In the genomic region with DNA sequence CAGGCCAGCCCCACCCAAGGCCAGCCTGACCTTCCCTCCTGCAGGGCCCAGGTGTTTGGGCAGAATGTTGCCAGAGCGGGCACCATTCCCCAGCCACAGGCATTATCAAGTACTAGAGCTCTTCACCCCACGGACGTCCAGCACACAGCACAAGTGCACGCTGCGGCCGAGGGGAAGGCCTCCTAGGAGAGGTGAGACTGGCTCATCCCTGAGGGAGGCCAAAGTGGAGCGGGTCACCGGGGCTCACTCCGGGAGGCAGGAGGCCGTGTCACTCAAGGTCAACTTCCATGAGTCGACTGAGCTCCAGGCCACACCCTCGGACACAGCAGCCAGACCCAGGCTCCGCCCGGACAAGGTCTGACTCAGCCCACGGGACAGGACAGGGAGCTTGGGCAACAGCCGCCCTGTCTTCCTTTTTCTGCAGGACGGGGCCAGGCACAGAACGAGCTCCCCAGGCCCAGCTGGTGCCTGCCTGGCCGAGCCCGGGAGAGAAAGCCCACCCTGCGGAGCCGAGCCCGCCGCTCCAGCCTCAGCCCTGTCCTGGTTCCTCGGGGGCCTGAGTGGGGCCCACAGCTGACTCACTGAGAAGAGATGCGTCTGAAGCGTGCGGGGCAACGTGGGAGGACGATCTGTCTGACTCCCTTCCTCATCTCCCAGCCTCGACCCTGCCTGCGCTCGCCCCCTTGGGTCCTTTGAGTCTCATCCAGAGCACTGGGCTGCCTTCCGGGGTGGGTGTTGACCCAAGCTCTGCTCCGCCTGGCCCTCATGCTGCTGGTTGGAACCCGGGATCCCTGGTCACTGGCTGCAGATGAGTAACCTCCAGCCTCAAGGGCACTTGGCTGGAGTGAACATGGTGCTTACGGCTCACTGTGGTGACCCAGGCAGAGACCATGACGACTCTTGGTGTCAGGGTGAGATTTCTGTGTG, we compare ENCODE assay signal across 8 cellular contexts. TPM values are rescaled to one million over a fixed set of nuclear protein-coding genes. Genes with fewer than 3 reads are reported as not detected.
A peak's percentile ranks its signal among the peaks of the same experiment; 100 is the strongest.
DNase-seq lines count a peak whose midpoint lies in the region; ATAC-seq and TF ChIP-seq lines count a peak whose summit lies in the region.

No MANE protein-coding gene starts in this region.

- no peaks in the 10 kb centered on the region for H3K36me3 ChIP-seq in BLaER1 treated with 17β-estradiol and CSF1 and Interleukin-3, amounts not matched to agents 10 nM and 100 nM
- H3K36me3 ChIP-seq in PC-3 (ENCODE audit: low read depth, low read length) (no peaks in the 10 kb centered on the region), esophagus muscularis mucosa (peaks cover 0 to 11% (median 5%) of the 10 kb centered on the region in 4 donors), neuronal stem cell (replicated peaks in 1 of 2; ENCODE audit: control insufficient read depth in 2 of 2, insufficient read depth in 2 of 2, low read length in 2 of 2) (no peaks in the 10 kb centered on the region)

- H2AK5ac ChIP-seq in neuronal stem cell (ENCODE audit: low read depth, low read length): peak overlapping the region; percentile 96

- peak overlapping the region; percentile 43 for H4K8ac ChIP-seq in neuronal stem cell (ENCODE audit: low read depth, low read length)

- peak overlapping the region; percentile 28 for H3K18ac ChIP-seq in neuronal stem cell (ENCODE audit: low read length)

- H3K4me2 ChIP-seq in BLaER1 treated with 17β-estradiol and CSF1 and Interleukin-3, amounts not matched to agents 10 nM and 100 nM: peak overlapping the region in 6 of 11 experiments; percentile 19 to 91 (median 82); a peak in 10 of 22 replicates
- peak overlapping the region; percentile 45 for H3K4me2 ChIP-seq in PC-3 (ENCODE audit: low read length)
- H3K4me2 ChIP-seq in neuronal stem cell (ENCODE audit: insufficient read depth, low read length, poor library complexity, severe bottlenecking): no peak overlapping the region

- no peaks in the 10 kb centered on the region for H3F3A ChIP-seq in PC-3 (ENCODE audit: low read length, unreplicated experiment)

- H3K4ac ChIP-seq in neuronal stem cell (ENCODE audit: low read length): no peak overlapping the region

- whole genome bisulfite sequencing in esophagus muscularis mucosa: 61% methylated on average over 30 of the region's 38 CpGs
- WGBS in neuronal stem cell (ENCODE audit: extremely low coverage in 2 of 2, insufficient read length in 2 of 2, insufficient replicate concordance in 1 of 2), 2 donors: no CpG with 5 or more reads among the region's 38 CpGs

- no peaks in the 10 kb centered on the region for H3K79me2 ChIP-seq in PC-3 (ENCODE audit: low read length)

- POLR2A ChIA-PET in PC-3 (lab: Charles Lee; ENCODE audit: unreplicated experiment): interaction anchor here (0.6 kb wide), 1 partner anchor 713 kb away, joined by 3 read pairs; no protein-coding TSS in a partner anchor

- H2AFZ ChIP-seq in PC-3 (ENCODE audit: low read length) (no peak overlapping the region; the same call in 1 of the 2 replicates), neuronal stem cell (ENCODE audit: low read length) (peak overlapping the region; percentile 28)

- H3K4me3 ChIP-seq in BLaER1 treated with 17β-estradiol and CSF1 and Interleukin-3, amounts not matched to agents 10 nM and 100 nM: peak overlapping the region in 2 of 10 experiments; percentile 3 to 17; a peak in 2 of 20 replicates
- H3K4me3 ChIP-seq in PC-3 (ENCODE audit: low read length): no peak overlapping the region
- peak overlapping the region; percentile 15 to 68 (median 58) for H3K4me3 ChIP-seq in esophagus muscularis mucosa
- H3K4me3 ChIP-seq in neuronal stem cell (ENCODE audit: low read length in 2 of 2): no peak overlapping the region

- peaks cover 26 to 76% (median 49%) of the 10 kb centered on the region in 10 experiments for H3K4me1 ChIP-seq in BLaER1 treated with 17β-estradiol and CSF1 and Interleukin-3, amounts not matched to agents 10 nM and 100 nM
- H3K4me1 ChIP-seq in PC-3 (ENCODE audit: insufficient read depth, low read length): peaks cover 16% of the 10 kb centered on the region
- peaks cover 43 to 50% (median 44%) of the 10 kb centered on the region in 4 donors for H3K4me1 ChIP-seq in esophagus muscularis mucosa
- peaks cover 0 to 10% of the 10 kb centered on the region in 2 donors for H3K4me1 ChIP-seq in neuronal stem cell (ENCODE audit: control insufficient read depth in 2 of 2, insufficient read depth in 1 of 2, low read depth in 1 of 2, low read length in 2 of 2)

- no peaks in the 10 kb centered on the region for H4K20me1 ChIP-seq in BLaER1 treated with 17β-estradiol and CSF1 and Interleukin-3, amounts not matched to agents 10 nM and 100 nM
- no peaks in the 10 kb centered on the region for H4K20me1 ChIP-seq in PC-3 (ENCODE audit: low read length)

- no peak overlapping the region for H3K14ac ChIP-seq in neuronal stem cell (ENCODE audit: low read length)

- peak overlapping the region in 4 of 11 experiments; percentile 38 to 67 (median 52); a peak in 7 of 22 replicates for H3K9ac ChIP-seq in BLaER1 treated with 17β-estradiol and CSF1 and Interleukin-3, amounts not matched to agents 10 nM and 100 nM
- peak overlapping the region; percentile 17; the same call in 1 of the 2 replicates for H3K9ac ChIP-seq in PC-3 (ENCODE audit: low read length)
- no peak overlapping the region for H3K9ac ChIP-seq in neuronal stem cell (ENCODE audit: low read depth, low read length, poor library complexity)

- peaks cover 5% of the 10 kb centered on the region for H3K79me1 ChIP-seq in neuronal stem cell (ENCODE audit: low read depth, low read length)

- peak overlapping the region; percentile 91 for H3K23ac ChIP-seq in neuronal stem cell (ENCODE audit: low read depth, low read length, poor library complexity)

- no peaks in the 10 kb centered on the region for H3K9me2 ChIP-seq in PC-3 (replicated peaks; ENCODE audit: low read length)

- intact Hi-C loops in PC-3 (cut with micrococcal nuclease) (no loop called here), esophagus muscularis mucosa (cut with DNase I) (no loop called here)

- no peaks in the 10 kb centered on the region for H3K9me3 ChIP-seq in BLaER1 treated with 17β-estradiol and CSF1 and Interleukin-3, amounts not matched to agents 10 nM and 100 nM (replicated peaks in 1 of 11)
- no peaks in the 10 kb centered on the region for H3K9me3 ChIP-seq in PC-3 (ENCODE audit: low read length)
- H3K9me3 ChIP-seq in esophagus muscularis mucosa: no peaks in the 10 kb centered on the region
- H3K9me3 ChIP-seq in neuronal stem cell (replicated peaks in 1 of 2; ENCODE audit: control insufficient read depth in 2 of 2, insufficient read depth in 1 of 2, low read depth in 1 of 2, low read length in 2 of 2): no peaks in the 10 kb centered on the region

- peak; percentile 43 for TF ChIP-seq POLR2A in esophagus muscularis mucosa (IDR thresholded peaks at IDR 0.05; ENCODE audit: low read depth)

- BruUV-seq in PC-3 (replicated peaks; lab: Mats Ljungman, UMichigan): TSS peak; percentile 39

- H3K27ac ChIP-seq in BLaER1 treated with 17β-estradiol and CSF1 and Interleukin-3, amounts not matched to agents 10 nM and 100 nM: peak overlapping the region in 6 of 11 experiments; percentile 21 to 77 (median 64); a peak in 11 of 22 replicates
- peak overlapping the region; percentile 67 for H3K27ac ChIP-seq in PC-3 (ENCODE audit: low read length)
- H3K27ac ChIP-seq in esophagus muscularis mucosa (replicated peaks in 1 of 4): peak overlapping the region; percentile 70 to 83 (median 80)
- H3K27ac ChIP-seq in neuronal stem cell (replicated peaks; ENCODE audit: low read length): no peak overlapping the region

- H3K27me3 ChIP-seq in BLaER1 treated with 17β-estradiol and CSF1 and Interleukin-3, amounts not matched to agents 10 nM and 100 nM: peaks cover 0 to 13% (median 0%) of the 10 kb centered on the region in 11 experiments; a peak in 7 of 22 replicates
- H3K27me3 ChIP-seq in PC-3 (ENCODE audit: low read length): no peaks in the 10 kb centered on the region
- peaks cover 0 to 23% (median 0%) of the 10 kb centered on the region in 4 donors for H3K27me3 ChIP-seq in esophagus muscularis mucosa
- peaks cover 0 to 7% (median 0%) of the 10 kb centered on the region in 3 experiments for H3K27me3 ChIP-seq in neuronal stem cell (ENCODE audit: control insufficient read depth in 3 of 3, insufficient read depth in 3 of 3, low read depth in 1 of 3, low read length in 3 of 3)

- peak; percentile 97 for ATAC-seq in PC-3

- no peak for TF ChIP-seq EP300 in esophagus muscularis mucosa (IDR thresholded peaks at IDR 0.05)

- CTCF ChIA-PET in PC-3 (lab: Charles Lee): no interaction called here

- H4K91ac ChIP-seq in neuronal stem cell (ENCODE audit: low read depth, low read length, poor library complexity): no peak overlapping the region

- no peak for TF ChIP-seq CTCF in PC-3 (conservative IDR thresholded peaks at IDR 0.05; ENCODE audit: low read depth, low read length)
- TF ChIP-seq CTCF in esophagus muscularis mucosa (IDR thresholded peaks at IDR 0.05): no peak

- H2BK120ac ChIP-seq in neuronal stem cell (ENCODE audit: low read depth, low read length): no peak overlapping the region

- peak overlapping the region; percentile 67 for H2BK15ac ChIP-seq in neuronal stem cell (ENCODE audit: low read length)

- peak overlapping the region; percentile 60 for H2BK5ac ChIP-seq in neuronal stem cell (ENCODE audit: low read length)

- H2BK12ac ChIP-seq in neuronal stem cell (ENCODE audit: low read length): peak overlapping the region; percentile 73

- peak; percentile 73 for DNase-seq in PC-3
- DNase-seq in esophagus muscularis mucosa (ENCODE audit: extremely low spot score): peak; percentile 97
- no peak for DNase-seq in neuronal stem cell (ENCODE audit: low spot score)
- DNase-seq in NCI-H2171 treated with DMSO at 0.1 percent for 48 hours (lab: John Stamatoyannopoulos, UW): no peak
- no peak for DNase-seq in RPMI8226
- DNase-seq in NCI-H345 (lab: John Stamatoyannopoulos, UW): no peak
- no peak for DNase-seq in NCI-H146 (lab: John Stamatoyannopoulos, UW)

RNA-seq across cellular contexts. Expression of gene SLC49A3, which starts 1.6 kb away (rescaled TPM):
- total RNA-seq in PC-3 (2014; rRNA removed) (not detected in 2 replicates), esophagus muscularis mucosa (1 to 10 TPM; 5.5 to 9.4 (median 7.6) TPM)
- 0.81 TPM for polyA plus RNA-seq in neuronal stem cell (2013, experiment 1 of 2)
- polyA plus RNA-seq in neuronal stem cell (2013, experiment 2 of 2): 0.57 TPM

RNA-seq across cellular contexts. Expression of gene MYL5, which starts 13.0 kb away (rescaled TPM):
- 11.3 and 15.2 TPM in 2 replicates for total RNA-seq in PC-3 (2014; rRNA removed)
- 1 to 10 TPM; 7.9 to 9.9 (median 9.6) TPM for total RNA-seq in esophagus muscularis mucosa
- polyA plus RNA-seq in neuronal stem cell (2013, experiment 1 of 2): 4.1 TPM
- polyA plus RNA-seq in neuronal stem cell (2013, experiment 2 of 2): 3.9 TPM

RNA-seq across cellular contexts. Expression of gene ATP5ME, which starts 13.2 kb away (rescaled TPM):
- total RNA-seq in PC-3 (2014; rRNA removed) (384 and 579 TPM in 2 replicates), esophagus muscularis mucosa (100 to 1,000 TPM; 111 to 224 (median 154) TPM)
- 966 TPM for polyA plus RNA-seq in neuronal stem cell (2013, experiment 1 of 2)
- 911 TPM for polyA plus RNA-seq in neuronal stem cell (2013, experiment 2 of 2)

RNA-seq across cellular contexts. Expression of gene PCGF3, which starts 18.3 kb away (rescaled TPM):
- total RNA-seq in PC-3 (2014; rRNA removed): 31.5 and 49.5 TPM in 2 replicates
- total RNA-seq in esophagus muscularis mucosa: 10 to 100 TPM; 31.7 to 35.3 (median 34.7) TPM
- 40.8 TPM for polyA plus RNA-seq in neuronal stem cell (2013, experiment 1 of 2)
- polyA plus RNA-seq in neuronal stem cell (2013, experiment 2 of 2): 42.5 TPM

Comparison
In these comparisons a context has a peak if more than half of its experiments do, and no peak if none do; other contexts are left out.
1. H3K4me3 ChIP-seq: peak in esophagus muscularis mucosa (4 of 4); none in PC-3 (single experiment) and neuronal stem cell (0 of 2).
2. DNase-seq: peak in PC-3 (single experiment) and esophagus muscularis mucosa (single experiment); none in neuronal stem cell (single experiment), NCI-H2171 treated with DMSO at 0.1 percent for 48 hours (single experiment), RPMI8226 (single experiment), NCI-H345 (single experiment) and NCI-H146 (single experiment).